1 cellular context compared by ENCODE assay signal in the genomic region with DNA sequence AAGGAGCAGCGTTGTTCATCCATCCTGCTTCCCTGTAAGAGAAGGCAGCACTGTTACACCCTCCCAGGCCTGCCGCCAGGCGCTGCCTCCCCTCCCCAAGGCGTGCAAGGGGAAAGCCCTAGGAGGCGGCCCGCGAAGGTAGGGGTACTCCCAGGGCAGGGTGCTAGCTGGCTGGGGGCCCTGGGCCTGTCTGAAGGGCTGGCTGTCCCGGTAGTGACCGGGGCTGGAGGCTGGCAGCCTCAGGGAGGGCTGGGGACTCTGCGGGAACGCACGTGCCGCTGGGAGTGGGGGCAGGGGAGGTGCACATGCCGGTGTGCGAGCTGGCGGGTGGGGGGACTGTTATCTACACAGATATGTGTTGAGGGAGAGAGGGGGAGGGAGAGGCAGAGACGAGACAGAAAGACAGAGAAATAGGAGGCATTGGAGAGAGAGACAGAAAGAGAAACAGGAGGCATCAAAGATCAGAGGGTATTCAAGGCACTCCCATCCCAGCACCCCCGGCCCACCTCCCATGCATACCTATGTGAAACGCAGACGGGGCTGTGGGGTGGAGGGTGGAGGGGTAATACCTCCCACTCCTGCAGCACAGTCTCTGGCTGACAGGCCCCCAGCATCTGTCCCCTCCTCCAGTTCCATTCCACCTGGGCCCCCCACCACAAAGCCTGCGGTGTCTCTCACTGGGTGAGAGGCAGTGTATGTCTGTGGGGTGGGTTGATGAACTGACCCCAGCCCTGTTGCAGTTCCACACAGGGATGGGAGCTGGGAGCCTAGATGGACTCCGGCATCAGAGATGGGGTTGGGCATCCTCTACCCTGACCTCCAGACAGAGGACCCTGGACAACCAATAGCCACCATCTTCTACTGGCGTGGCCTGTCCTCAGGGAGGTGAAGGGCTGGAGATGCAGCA.
TF ChIP-seq lines count a peak whose summit lies in the region.

No MANE protein-coding gene starts in this region.

TF ChIP-seq in IMR-90, 13 proteins besides CTCF, POLR2A, EP300 and RAD21 (continued from another document):
- TF ChIP-seq BHLHE40 (IDR thresholded peaks at IDR 0.05; ENCODE audit: low read depth, low read length) = peak; percentile 56; the same call in 1 of the 2 replicates
